Comparison of ENCODE assay signal across 2 cellular contexts in the genomic region with DNA sequence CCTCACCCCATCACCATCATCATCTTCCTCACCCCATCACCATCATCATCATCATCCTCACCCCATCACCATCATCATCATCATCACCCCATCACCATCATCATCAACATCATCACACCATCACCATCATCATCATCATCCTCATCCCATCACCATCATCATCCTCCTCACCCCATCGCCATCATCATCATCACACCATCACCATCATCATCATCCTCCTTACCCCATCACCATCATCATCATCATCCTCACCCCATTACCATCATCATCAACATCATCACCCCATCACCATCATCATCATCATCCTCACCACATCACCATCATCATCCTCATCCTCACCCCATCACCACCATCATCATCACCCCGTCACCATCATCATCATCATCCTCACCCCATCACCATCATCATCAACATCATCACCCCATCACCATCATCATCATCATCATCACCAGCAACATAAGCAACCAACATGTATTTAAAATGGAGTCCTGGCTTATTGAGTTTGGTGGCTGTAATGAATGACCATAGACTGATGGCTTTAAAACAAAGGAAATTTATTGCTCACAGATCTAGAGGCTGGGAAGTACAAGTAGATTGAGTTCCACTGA.
A peak's percentile ranks its signal among the peaks of the same experiment; 100 is the strongest.
TF ChIP-seq lines count a peak whose summit lies in the region.

No MANE protein-coding gene starts in this region.

TF ChIP-seq in HEK293, 187 proteins besides CTCF, POLR2A, EP300 and RAD21 (continued from another document):
- TF ChIP-seq ZNF513 (tag by site-specific recombination; IDR thresholded peaks at IDR 0.05): peak; percentile 82

TF ChIP-seq in IMR-90, 13 proteins besides CTCF, POLR2A, EP300 and RAD21 (continued from another document):
- no peak for TF ChIP-seq MAZ (IDR thresholded peaks at IDR 0.05; ENCODE audit: borderline replicate concordance, low read depth, low read length)
- no peak for TF ChIP-seq CEBPB (IDR thresholded peaks at IDR 0.05; ENCODE audit: low read depth, low read length)
- no peak for TF ChIP-seq CHD1 (IDR thresholded peaks at IDR 0.05; ENCODE audit: low read depth, low read length)
- no peak for TF ChIP-seq SMC3 (IDR thresholded peaks at IDR 0.05; ENCODE audit: low read depth, low read length)
- no peak for TF ChIP-seq FOS (IDR thresholded peaks at IDR 0.05; ENCODE audit: low read depth, low read length)
- no peak for TF ChIP-seq BHLHE40 (IDR thresholded peaks at IDR 0.05; ENCODE audit: low read depth, low read length)
- no peak for TF ChIP-seq MAFK (IDR thresholded peaks at IDR 0.05; ENCODE audit: low read depth, low read length)
- no peak for TF ChIP-seq NFE2L2 (IDR thresholded peaks at IDR 0.05; ENCODE audit: low read depth, low read length)
- no peak for TF ChIP-seq MXI1 (IDR thresholded peaks at IDR 0.05; ENCODE audit: borderline replicate concordance, low read depth, low read length)
- no peak for TF ChIP-seq RCOR1 (IDR thresholded peaks at IDR 0.05; ENCODE audit: insufficient replicate concordance, low read length)
- TF ChIP-seq ELK1 (IDR thresholded peaks at IDR 0.05; ENCODE audit: borderline replicate concordance, low read depth, low read length): no peak
